Comparison of ENCODE assay signal across 23 cellular contexts in the genomic region with DNA sequence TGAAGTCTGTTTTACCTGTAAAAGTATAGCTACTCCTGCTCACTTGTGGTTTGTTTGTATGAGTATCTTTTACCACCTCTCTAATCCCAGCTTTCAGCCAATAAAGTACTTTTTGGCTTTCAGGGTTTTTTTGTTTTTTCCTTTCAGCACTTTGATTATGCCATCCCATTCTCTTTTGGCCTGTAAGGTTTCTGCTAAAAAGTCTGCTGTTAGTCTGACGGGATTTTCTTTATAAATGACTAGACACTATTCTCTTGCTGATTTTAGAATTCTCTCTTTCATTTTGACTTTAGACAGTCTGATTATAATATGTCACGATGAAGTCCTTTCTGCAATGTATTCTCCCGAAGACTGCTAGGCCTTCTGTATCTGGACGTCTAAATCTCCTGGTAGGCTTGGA.
"Had no signal": no experiment of that assay in that cellular context is flagged by ENCODE, and none has a peak within 500 bp of the region (broad histone marks: within the 10 kb centered on the region; RNA-seq: fewer than 3 reads in every experiment).

No MANE protein-coding gene starts in this region.

- H3K27me3 Mint-ChIP-seq: IgD-negative memory B cell, T-cell had no signal

- H3K27ac Mint-ChIP-seq: T-cell had no signal

- FAIRE-seq: RCC 7860 had no signal

- H3K4me3 Mint-ChIP-seq: IgD-negative memory B cell, T-cell had no signal

- H3K4me2 ChIP-seq: SK-N-SH had no signal

- DNase-seq: KBM-7, MV-4-11, NCI-H1048, NCI-H1105, NCI-H1417, NCI-H1436 treated with DMSO at 0.1 percent for 48 hours, NCI-H1694, NCI-H2029, NCI-H2081 treated with DMSO at 0.1 percent for 48 hours, NCI-H2171, NCI-H226, NCI-H446, NCI-H510A, NCI-H524 treated with DMSO at 0.1 percent for 48 hours, NCI-H69, NCI-H774, Right ventricle myocardium superior, RPMI8226, SK-N-SH, SW 1271, T-cell had no signal

- H3K9me3 Mint-ChIP-seq: IgD-negative memory B cell, T-cell had no signal

- ATAC-seq: T-cell had no signal

- H3K9ac ChIP-seq: SK-N-SH had no signal
